In the genomic region with DNA sequence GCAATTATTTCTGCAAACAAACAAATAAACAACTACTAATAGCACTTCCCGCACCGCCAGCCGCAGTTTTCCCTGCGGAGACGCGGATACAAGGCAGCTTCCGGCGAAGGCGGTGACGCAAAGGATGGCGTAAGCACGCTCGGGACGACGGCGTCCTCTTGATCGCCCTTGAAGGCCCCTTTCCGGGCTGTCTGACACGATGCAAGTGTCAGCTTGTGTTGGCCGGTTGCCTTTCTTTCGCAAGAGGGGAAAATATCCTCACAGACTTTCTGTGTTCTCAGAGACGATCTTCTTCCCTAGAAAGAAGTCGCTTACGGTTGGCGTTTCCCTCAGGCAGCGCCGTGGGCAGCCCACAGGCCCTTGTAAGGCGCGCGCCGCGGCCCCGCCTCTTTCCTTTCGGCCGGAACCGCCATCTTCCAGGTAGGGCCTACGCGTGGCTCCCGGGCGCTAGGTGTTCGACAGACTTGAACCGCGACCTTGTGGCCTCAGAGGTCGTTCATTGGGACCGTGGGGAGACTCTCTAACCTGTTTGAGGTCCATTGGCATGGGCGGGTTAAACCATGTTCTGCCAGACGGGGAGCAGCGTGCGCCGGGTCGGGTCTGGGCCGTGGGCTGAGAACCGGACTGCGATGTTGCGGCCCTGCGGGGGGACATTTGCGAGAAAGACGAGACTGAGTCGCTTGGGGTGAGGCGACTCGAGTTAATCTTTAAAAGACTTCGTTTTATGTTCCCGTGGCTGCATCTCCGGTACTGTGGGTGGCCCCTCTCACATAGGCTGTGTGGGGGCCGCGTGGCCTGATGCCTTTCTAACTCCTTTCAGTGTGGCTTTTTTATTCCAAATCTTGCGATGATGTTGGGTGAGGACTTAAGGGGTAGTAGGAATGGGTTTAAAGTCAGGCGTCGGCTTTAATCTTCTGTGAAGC, we compare ENCODE assay signal across 8 cellular contexts. TPM values are rescaled to one million over a fixed set of nuclear protein-coding genes. Genes with fewer than 3 reads are reported as not detected.
A peak's percentile ranks its signal among the peaks of the same experiment; 100 is the strongest.
DNase-seq lines count a peak whose midpoint lies in the region; TF ChIP-seq lines count a peak whose summit lies in the region.

A gene (plus strand): TSS at position 393 of the 923 bp plus-strand sequence. CDS start 2,219 bp downstream, outside the sequence.

- H3F3A ChIP-seq in SK-N-SH (replicated peaks; ENCODE audit: insufficient read depth): peaks cover 6% of the 10 kb centered on the region

- CTCF ChIA-PET in HEK293T (lab: Yijun Ruan, JAX): no interaction called here
- CTCF ChIA-PET in SK-N-SH (lab: Yijun Ruan, JAX): interaction anchor here (1.0 to 1.2 kb wide), 2 partner anchors 19 to 81 kb away, joined by 3 to 4 read pairs; a partner anchor contains a TSS

- WGBS in SK-N-SH (ENCODE audit: low lambda C conversion rate): 1% methylated on average over 42 of the region's 69 CpGs

- H3K4me3 ChIP-seq in SK-N-SH (ENCODE audit: low read depth in 2 of 2, low read length in 1 of 2): peak within 1 kb of the TSS; percentile 76 to 98

- H3K36me3 ChIP-seq in SK-N-SH (replicated peaks in 1 of 2; ENCODE audit: control insufficient read depth in 1 of 2, insufficient read depth in 2 of 2, low read length in 1 of 2): peaks cover 31 to 32% of the 10 kb centered on the region in 2 experiments

- no peaks in the 10 kb centered on the region for H3K9me3 ChIP-seq in SK-N-SH

- peak; percentile 95 for DNase-seq in GM03348 (ENCODE audit: low spot score)
- DNase-seq in HEK293T (ENCODE audit: extremely low spot score): peak; percentile 89
- DNase-seq in MV-4-11 (lab: John Stamatoyannopoulos, UW): peak; percentile 95
- DNase-seq in SK-N-SH: peak; percentile 87
- peak; percentile 92 for DNase-seq in activated naive CD4-positive, alpha-beta T cell treated with anti-CD3 and anti-CD28 coated beads, Interleukin-2, amount 50 U/mL, for 16 hours
- peak; percentile 88 for DNase-seq in germinal center (ENCODE audit: low spot score)
- peak; percentile 86 for DNase-seq in non-pigmented ciliary epithelial cell (ENCODE audit: low read depth)
- DNase-seq in superior temporal gyrus (ENCODE audit: extremely low spot score): peak; percentile 98

- H3K27me3 ChIP-seq in SK-N-SH (ENCODE audit: insufficient read depth): no peaks in the 10 kb centered on the region

- H3K79me2 ChIP-seq in SK-N-SH (ENCODE audit: insufficient read depth): peaks cover 68% of the 10 kb centered on the region

- peaks cover 0 to 10% of the 10 kb centered on the region in 2 experiments; a peak in 1 of 4 replicates for H3K4me1 ChIP-seq in SK-N-SH (ENCODE audit: control insufficient read depth in 1 of 2, insufficient read depth in 2 of 2, low read depth in 1 of 2, low read length in 1 of 2)

- no peak for TF ChIP-seq RAD21 in SK-N-SH (IDR thresholded peaks at IDR 0.05; ENCODE audit: low read length)

- peak within 1 kb of the TSS; percentile 83 for H3K4me2 ChIP-seq in SK-N-SH

- H2AFZ ChIP-seq in SK-N-SH (ENCODE audit: low read depth): peak within 1 kb of the TSS; percentile 90

- no peaks in the 10 kb centered on the region for H3K9me2 ChIP-seq in SK-N-SH

- peak within 1 kb of the TSS; percentile 99 for H3K9ac ChIP-seq in SK-N-SH

- no peak for TF ChIP-seq CTCF in SK-N-SH (IDR thresholded peaks at IDR 0.05)

- peaks cover 27% of the 10 kb centered on the region for H4K20me1 ChIP-seq in SK-N-SH (ENCODE audit: insufficient read depth)

- no peak for TF ChIP-seq EP300 in SK-N-SH (IDR thresholded peaks at IDR 0.05; ENCODE audit: borderline replicate concordance in 1 of 2, low read depth in 1 of 2, low read length in 1 of 2)

- peak within 1 kb of the TSS; percentile 91 to 96 for H3K27ac ChIP-seq in SK-N-SH (ENCODE audit: low read depth in 2 of 2, low read length in 1 of 2)

- POLR2A ChIA-PET in HEK293T (lab: Yijun Ruan, JAX) (interaction anchor here (0.7 to 1.1 kb wide), 7 partner anchors 9 to 234 kb away, joined by 3 to 8 read pairs (median 4); no protein-coding TSS in a partner anchor), SK-N-SH (lab: Yijun Ruan, JAX) (interaction anchor here (0.6 to 1.1 kb wide), 4 partner anchors 10 to 39 kb away, joined by 3 to 11 read pairs (median 4); no protein-coding TSS in a partner anchor)

TF ChIP-seq in HEK293T, 16 proteins besides CTCF, POLR2A, EP300 and RAD21:
- TF ChIP-seq HDGF (IDR thresholded peaks at IDR 0.05; ENCODE audit: borderline replicate concordance) (no peak), NFRKB (IDR thresholded peaks at IDR 0.05) (peak; percentile 61; the same call in 1 of the 2 replicates), TARDBP (IDR thresholded peaks at IDR 0.05) (peak; percentile 51; the same call in 1 of the 2 replicates), SP1 (IDR thresholded peaks at IDR 0.05) (no peak), ARNT (IDR thresholded peaks at IDR 0.05) (no peak), BHLHE40 (IDR thresholded peaks at IDR 0.05; ENCODE audit: borderline replicate concordance) (no peak), LEF1 (IDR thresholded peaks at IDR 0.05; ENCODE audit: borderline replicate concordance) (no peak), CTBP1 (IDR thresholded peaks at IDR 0.05; ENCODE audit: borderline replicate concordance) (peak; percentile 25; the same call in 1 of the 2 replicates), ELF4 (IDR thresholded peaks at IDR 0.05) (peak; percentile 54; the same call in 1 of the 2 replicates), FOXM1 (IDR thresholded peaks at IDR 0.05; ENCODE audit: borderline replicate concordance) (0 out of 2 replicates have a peak, but pooled peaks have one; percentile 3), FOXA1 (IDR thresholded peaks at IDR 0.05) (no peak), FOXK2 (IDR thresholded peaks at IDR 0.05) (no peak), SUZ12 (IDR thresholded peaks at IDR 0.05) (no peak), ZNF384 (IDR thresholded peaks at IDR 0.05) (no peak), L3MBTL2 (conservative IDR thresholded peaks at IDR 0.05) (peak; percentile 81)
- TF ChIP-seq, protein P1, sequence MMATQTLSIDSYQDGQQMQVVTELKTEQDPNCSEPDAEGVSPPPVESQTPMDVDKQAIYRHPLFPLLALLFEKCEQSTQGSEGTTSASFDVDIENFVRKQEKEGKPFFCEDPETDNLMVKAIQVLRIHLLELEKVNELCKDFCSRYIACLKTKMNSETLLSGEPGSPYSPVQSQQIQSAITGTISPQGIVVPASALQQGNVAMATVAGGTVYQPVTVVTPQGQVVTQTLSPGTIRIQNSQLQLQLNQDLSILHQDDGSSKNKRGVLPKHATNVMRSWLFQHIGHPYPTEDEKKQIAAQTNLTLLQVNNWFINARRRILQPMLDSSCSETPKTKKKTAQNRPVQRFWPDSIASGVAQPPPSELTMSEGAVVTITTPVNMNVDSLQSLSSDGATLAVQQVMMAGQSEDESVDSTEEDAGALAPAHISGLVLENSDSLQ (IDR thresholded peaks at IDR 0.05): peak; percentile 57; the same call in 1 of the 2 replicates

TF ChIP-seq in SK-N-SH, 30 proteins besides CTCF, POLR2A, EP300 and RAD21:
- no peak for TF ChIP-seq FOXJ3 (CRISPR knock-in tag; IDR thresholded peaks at IDR 0.05)
- TF ChIP-seq TAF1 (IDR thresholded peaks at IDR 0.05; ENCODE audit: borderline replicate concordance, low read depth, low read length): peak; percentile 67
- no peak for TF ChIP-seq RXRA (IDR thresholded peaks at IDR 0.05; ENCODE audit: borderline replicate concordance, low read depth)
- peak; percentile 76 for TF ChIP-seq ELF1 (IDR thresholded peaks at IDR 0.05)
- peak; percentile 46; the same call in 1 of the 2 replicates for TF ChIP-seq NFIC (IDR thresholded peaks at IDR 0.05; ENCODE audit: borderline replicate concordance)
- TF ChIP-seq MXI1 (IDR thresholded peaks at IDR 0.05; ENCODE audit: low read depth, low read length): peak; percentile 83; the same call in 1 of the 2 replicates
- TF ChIP-seq GATA2 (CRISPR knock-in tag; IDR thresholded peaks at IDR 0.05): no peak
- TF ChIP-seq, protein P2, sequence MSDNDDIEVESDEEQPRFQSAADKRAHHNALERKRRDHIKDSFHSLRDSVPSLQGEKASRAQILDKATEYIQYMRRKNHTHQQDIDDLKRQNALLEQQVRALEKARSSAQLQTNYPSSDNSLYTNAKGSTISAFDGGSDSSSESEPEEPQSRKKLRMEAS (IDR thresholded peaks at IDR 0.05; ENCODE audit: low read depth): peak; percentile 84
- peak; percentile 93 for TF ChIP-seq POLR2AphosphoS5 (IDR thresholded peaks at IDR 0.05; ENCODE audit: low read depth, low read length)
- TF ChIP-seq GABPA (IDR thresholded peaks at IDR 0.05; ENCODE audit: low read depth): peak; percentile 78
- 0 out of 2 replicates have a peak, but pooled peaks have one; percentile 8 for TF ChIP-seq TEAD4 (IDR thresholded peaks at IDR 0.05; ENCODE audit: borderline replicate concordance, insufficient read depth)
- TF ChIP-seq CHD2 (IDR thresholded peaks at IDR 0.05; ENCODE audit: low read length, partially characterized antibody): peak; percentile 76
- TF ChIP-seq YY1 (IDR thresholded peaks at IDR 0.05; ENCODE audit: low read depth): peak; percentile 88
- TF ChIP-seq MEF2A (IDR thresholded peaks at IDR 0.05; ENCODE audit: borderline replicate concordance, low read depth): no peak
- TF ChIP-seq, protein P3, sequence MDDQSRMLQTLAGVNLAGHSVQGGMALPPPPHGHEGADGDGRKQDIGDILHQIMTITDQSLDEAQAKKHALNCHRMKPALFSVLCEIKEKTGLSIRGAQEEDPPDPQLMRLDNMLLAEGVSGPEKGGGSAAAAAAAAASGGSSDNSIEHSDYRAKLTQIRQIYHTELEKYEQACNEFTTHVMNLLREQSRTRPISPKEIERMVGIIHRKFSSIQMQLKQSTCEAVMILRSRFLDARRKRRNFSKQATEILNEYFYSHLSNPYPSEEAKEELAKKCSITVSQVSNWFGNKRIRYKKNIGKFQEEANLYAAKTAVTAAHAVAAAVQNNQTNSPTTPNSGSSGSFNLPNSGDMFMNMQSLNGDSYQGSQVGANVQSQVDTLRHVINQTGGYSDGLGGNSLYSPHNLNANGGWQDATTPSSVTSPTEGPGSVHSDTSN (IDR thresholded peaks at IDR 0.05): peak; percentile 38; the same call in 1 of the 2 replicates
- TF ChIP-seq SMC3 (IDR thresholded peaks at IDR 0.05; ENCODE audit: low read depth, low read length): 0 out of 2 replicates have a peak, but pooled peaks have one; percentile 1
- TF ChIP-seq SIN3A (IDR thresholded peaks at IDR 0.05; ENCODE audit: borderline replicate concordance, low read depth, low read length): peak; percentile 7; the same call in 1 of the 2 replicates
- no peak for TF ChIP-seq RFX5 (IDR thresholded peaks at IDR 0.05; ENCODE audit: low read length)

RNA-seq across cellular contexts. Expression of the gene that starts here (rescaled TPM):
- 1,261 and 1,610 TPM in 2 replicates for polyA plus RNA-seq in SK-N-SH (2012; rRNA removed)
- polyA plus RNA-seq in SK-N-SH (2012; cell fraction: cytosol; rRNA removed): 2,029 and 2,591 TPM in 2 replicates
- 305 and 380 TPM in 2 replicates for polyA plus RNA-seq in SK-N-SH (2012; cell fraction: nucleus; rRNA removed)

Comparison
In these comparisons a context has a peak if more than half of its experiments do, and no peak if none do; other contexts are left out.
1. Peak in every context shown above with its lines: DNase-seq, H3K4me3 ChIP-seq and H3K27ac ChIP-seq.